8 cellular contexts compared by ENCODE assay signal in the genomic region with DNA sequence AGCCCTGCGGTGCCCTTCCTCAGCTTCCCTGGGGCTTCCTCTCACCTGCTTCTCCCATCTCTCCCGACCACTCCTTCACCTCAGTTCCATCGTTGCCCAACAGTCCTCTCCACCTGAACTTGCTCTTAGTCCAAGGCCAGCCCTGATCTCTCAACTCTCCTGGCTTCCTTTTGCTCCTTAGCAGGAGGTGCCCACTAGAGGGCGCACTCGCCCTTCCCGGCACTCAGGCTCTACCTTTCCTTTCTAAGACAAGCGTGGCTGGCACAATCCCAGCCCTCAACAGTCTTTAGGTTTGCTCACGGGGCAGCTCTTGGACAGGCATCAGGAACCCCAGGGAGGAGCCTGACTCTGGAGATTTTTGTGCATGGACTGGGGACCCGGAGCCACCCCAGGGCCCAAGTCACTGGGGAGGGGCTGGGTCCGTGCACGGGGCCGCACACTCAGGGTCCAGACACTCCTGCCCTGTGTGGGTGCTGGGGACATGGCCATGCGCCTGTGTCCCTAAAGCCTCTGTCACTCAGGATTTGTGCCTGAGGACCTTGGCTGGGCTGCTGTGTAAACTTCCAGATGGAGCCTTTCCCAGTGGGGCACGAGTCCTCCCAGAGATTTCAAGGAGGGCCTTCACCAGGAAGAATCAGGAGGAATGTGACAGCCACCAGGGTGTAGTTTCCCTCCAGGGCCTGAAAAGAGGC.
DNase-seq lines count a peak whose midpoint lies in the region; ATAC-seq and TF ChIP-seq lines count a peak whose summit lies in the region.

No MANE protein-coding gene starts in this region.

- no peak for ATAC-seq in HG03135 (IDR thresholded peaks at IDR 0.05; ENCODE audit: unreplicated experiment)

- H3K4me2 ChIP-seq in SU-DHL-6 (ENCODE audit: low read depth, low read length, poor library complexity, severe bottlenecking) = no peak overlapping the region

- DNase-seq in EL (peak; percentile 73), Kasumi-1 (lab: John Stamatoyannopoulos, UW) (peak; percentile 41 to 46), astrocyte of the hippocampus (ENCODE audit: low read depth, low spot score) (peak; percentile 50), islet precursor cell (peak; percentile 78), GF-D8 (lab: John Stamatoyannopoulos, UW) (no peak)
- peak; percentile 40 to 60 (median 42) for DNase-seq in stimulated activated CD4-positive, alpha-beta T cell treated with anti-CD3 and anti-CD28 coated beads, TNF-alpha, amount 100 ng/mL, for 48 hours (ENCODE audit: low read depth in 3 of 3)

- no peaks in the 10 kb centered on the region for H3K9me3 ChIP-seq in SU-DHL-6 (ENCODE audit: insufficient read depth, low read length)

- H3K27me3 ChIP-seq in SU-DHL-6 (ENCODE audit: low read length) = no peaks in the 10 kb centered on the region; the same call in 1 of the 2 replicates

- no peaks in the 10 kb centered on the region for H4K20me1 ChIP-seq in SU-DHL-6 (ENCODE audit: low read depth, low read length)

- no peaks in the 10 kb centered on the region for H3K36me3 ChIP-seq in SU-DHL-6 (ENCODE audit: low read length)

- no peaks in the 10 kb centered on the region for H3F3A ChIP-seq in SU-DHL-6 (ENCODE audit: insufficient read depth)

- no peak overlapping the region for H2AFZ ChIP-seq in SU-DHL-6 (ENCODE audit: low read depth, low read length, severe bottlenecking)

- H3K79me2 ChIP-seq in SU-DHL-6 (ENCODE audit: insufficient read depth, low read length) = no peaks in the 10 kb centered on the region

- no peak overlapping the region for H3K27ac ChIP-seq in SU-DHL-6 (ENCODE audit: low read depth, low read length)

- H3K9me2 ChIP-seq in SU-DHL-6 (replicated peaks; ENCODE audit: insufficient read depth, low read length) = no peaks in the 10 kb centered on the region

- peak; percentile 98 for TF ChIP-seq CTCF in SU-DHL-6 (IDR thresholded peaks at IDR 0.05; ENCODE audit: insufficient read depth, low read length, poor library complexity, severe bottlenecking)

- no peak overlapping the region for H3K4me3 ChIP-seq in SU-DHL-6 (ENCODE audit: insufficient read depth, low read length, poor library complexity, severe bottlenecking)

- no peak overlapping the region for H3K9ac ChIP-seq in SU-DHL-6 (ENCODE audit: low read length)
